ENCODE assay signal across 8 cellular contexts in genomic region chr18:27750014-27750413, GRCh38.
DNase-seq lines count a peak whose midpoint lies in the region; ATAC-seq and TF ChIP-seq lines count a peak whose summit lies in the region.

No MANE protein-coding gene starts in this region.

- no peak for TF ChIP-seq POLR2A in uterus (IDR thresholded peaks at IDR 0.05)

- no peak overlapping the region for H2AFZ ChIP-seq in MM.1S (ENCODE audit: low read length)

- H3K4me3 ChIP-seq in GM06990 (replicated peaks; ENCODE audit: low read depth, low read length): no peak overlapping the region
- H3K4me3 ChIP-seq in MM.1S (ENCODE audit: low read length): no peak overlapping the region
- no peak overlapping the region for H3K4me3 ChIP-seq in iPS DF 6.9 (ENCODE audit: low read length)
- H3K4me3 ChIP-seq in uterus: no peak overlapping the region

- H3K4me1 ChIP-seq in MM.1S (ENCODE audit: low read length) (no peaks in the 10 kb centered on the region), iPS DF 6.9 (ENCODE audit: control insufficient read depth, insufficient read depth, low read length) (no peaks in the 10 kb centered on the region), uterus (no peaks in the 10 kb centered on the region)

- H3K9me3 ChIP-seq in MM.1S (replicated peaks; ENCODE audit: insufficient read depth, low read length): no peaks in the 10 kb centered on the region
- no peaks in the 10 kb centered on the region for H3K9me3 ChIP-seq in iPS DF 6.9 (ENCODE audit: control insufficient read depth, insufficient read depth, low read length)
- no peaks in the 10 kb centered on the region for H3K9me3 ChIP-seq in uterus

- intact Hi-C loops in uterus (cut with DNase I; ENCODE audit: low total_unique reads): no loop called here

- no peak overlapping the region for H3K4me2 ChIP-seq in MM.1S (ENCODE audit: low read depth, low read length)

- no peak overlapping the region for H3K27ac ChIP-seq in MM.1S (ENCODE audit: low read length)
- no peak overlapping the region for H3K27ac ChIP-seq in iPS DF 6.9 (ENCODE audit: low read length)
- no peak overlapping the region for H3K27ac ChIP-seq in uterus

- ATAC-seq in GM19397 (IDR thresholded peaks at IDR 0.05; ENCODE audit: unreplicated experiment) (no peak), GM21360 (IDR thresholded peaks at IDR 0.05; ENCODE audit: unreplicated experiment) (no peak)

- TF ChIP-seq CTCF in GM06990 (IDR thresholded peaks at IDR 0.05; ENCODE audit: insufficient read depth, low read length, poor library complexity, severe bottlenecking) (peak; percentile 58), MM.1S (IDR thresholded peaks at IDR 0.05; ENCODE audit: low read length) (peak; percentile 74), uterus (IDR thresholded peaks at IDR 0.05) (no peak)

- no CpG with 5 or more reads among the region's 3 CpGs for WGBS in iPS DF 6.9 (ENCODE audit: insufficient coverage, insufficient read length)

- H3K36me3 ChIP-seq in GM06990 (ENCODE audit: control insufficient read depth, insufficient read depth, low read length): no peaks in the 10 kb centered on the region
- no peaks in the 10 kb centered on the region for H3K36me3 ChIP-seq in MM.1S (replicated peaks; ENCODE audit: insufficient read depth, low read length)
- H3K36me3 ChIP-seq in iPS DF 6.9 (ENCODE audit: control insufficient read depth, insufficient read depth, low read length): no peaks in the 10 kb centered on the region
- H3K36me3 ChIP-seq in uterus: no peaks in the 10 kb centered on the region

- no peaks in the 10 kb centered on the region for H3F3A ChIP-seq in MM.1S (ENCODE audit: insufficient read depth, low read length)

- H4K20me1 ChIP-seq in MM.1S (ENCODE audit: insufficient read depth, low read length): no peaks in the 10 kb centered on the region

- H3K9me2 ChIP-seq in MM.1S (replicated peaks; ENCODE audit: insufficient read depth, low read length): no peaks in the 10 kb centered on the region

- DNase-seq in GM06990 (ENCODE audit: extremely low read depth, insufficient read length) (no peak), MM.1S (peak; percentile 42), UCSD-AML1 (lab: John Stamatoyannopoulos, UW; ENCODE audit: unreplicated experiment) (peak; percentile 6), iPS DF 6.9 (ENCODE audit: low read depth, low spot score) (peak; percentile 91), NCI-H2196 treated with DMSO at 0.1 percent for 48 hours (lab: John Stamatoyannopoulos, UW; ENCODE audit: unreplicated experiment) (no peak), uterus (no peak)

- H3K27me3 ChIP-seq in GM06990 (replicated peaks; ENCODE audit: control insufficient read depth, insufficient read depth, low read length): no peaks in the 10 kb centered on the region
- H3K27me3 ChIP-seq in MM.1S (replicated peaks; ENCODE audit: insufficient read depth, low read length): no peaks in the 10 kb centered on the region
- no peaks in the 10 kb centered on the region for H3K27me3 ChIP-seq in iPS DF 6.9 (ENCODE audit: control insufficient read depth, insufficient read depth, low read length)
- H3K27me3 ChIP-seq in uterus: no peaks in the 10 kb centered on the region

- no peaks in the 10 kb centered on the region for H3K79me2 ChIP-seq in MM.1S (ENCODE audit: low read length)

- H3K9ac ChIP-seq in MM.1S (ENCODE audit: low read length): no peak overlapping the region

Comparison
In these comparisons a context has a peak if more than half of its experiments do, and no peak if none do; other contexts are left out.
1. DNase-seq: peak in MM.1S (single experiment), UCSD-AML1 (single experiment) and iPS DF 6.9 (single experiment); none in GM06990 (single experiment), NCI-H2196 treated with DMSO at 0.1 percent for 48 hours (single experiment) and uterus (0 of 2).
2. CTCF ChIP-seq: peak in GM06990 (single experiment) and MM.1S (single experiment); none in uterus (0 of 4).